Comparison of ENCODE assay signal across 13 cellular contexts in the genomic region with DNA sequence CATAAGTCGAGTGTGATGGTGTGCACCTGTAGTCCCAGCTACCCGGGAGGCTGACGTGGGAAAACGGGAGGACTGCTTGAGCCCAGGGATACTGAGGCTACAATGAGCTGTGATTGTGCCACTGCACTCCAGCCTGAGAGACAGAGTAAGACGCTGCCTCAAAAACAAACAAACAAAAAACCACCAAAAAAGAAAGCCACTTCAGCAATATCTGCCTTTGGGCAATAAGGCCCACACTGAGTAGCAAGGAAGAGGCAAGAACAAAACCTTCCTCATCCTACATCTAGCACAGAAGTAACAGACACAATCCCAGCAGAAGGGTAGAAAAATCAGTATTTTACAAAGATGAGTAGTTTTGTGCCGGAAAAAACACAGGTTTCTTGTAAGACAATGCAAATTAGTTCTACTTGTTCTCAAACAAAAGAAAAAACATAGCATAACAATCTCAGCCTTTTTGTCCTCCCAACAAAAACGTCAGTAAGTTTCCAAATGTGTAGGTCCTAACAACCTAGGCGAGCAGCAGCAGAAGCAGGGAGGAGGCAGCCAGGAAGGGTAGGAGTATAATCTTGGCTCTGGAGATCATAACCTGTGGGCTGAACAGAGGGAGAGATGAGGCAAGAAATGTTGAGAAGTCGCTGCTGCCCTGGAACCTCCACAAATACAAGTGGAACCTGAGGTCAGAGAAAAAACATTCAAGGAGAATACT. TPM values are rescaled to one million over a fixed set of nuclear protein-coding genes. Genes with fewer than 3 reads are reported as not detected.
DNase-seq lines count a peak whose midpoint lies in the region; ATAC-seq, FAIRE-seq and TF ChIP-seq lines count a peak whose summit lies in the region.
"Had no signal": no experiment of that assay in that cellular context is flagged by ENCODE, and none has a peak within 500 bp of the region (broad histone marks: within the 10 kb centered on the region; RNA-seq: fewer than 3 reads in every experiment).

No MANE protein-coding gene starts in this region.

- H3K79me2 ChIP-seq in HepG2 (ENCODE audit: insufficient read depth, low read length) = peaks cover 16% of the 10 kb centered on the region

- peaks cover 63% of the 10 kb centered on the region for H3K4me1 Mint-ChIP-seq in activated naive CD8-positive, alpha-beta T cell treated with anti-CD3 and anti-CD28 coated beads for 36 hours
- H3K4me1 Mint-ChIP-seq in mesothelial cell of epicardium = peaks cover 55% of the 10 kb centered on the region

- no peaks in the 10 kb centered on the region for H3K9me3 Mint-ChIP-seq in activated naive CD8-positive, alpha-beta T cell treated with anti-CD3 and anti-CD28 coated beads for 36 hours
- no peaks in the 10 kb centered on the region for H3K9me3 Mint-ChIP-seq in mesothelial cell of epicardium

- H3K27me3 ChIP-seq in HepG2 (ENCODE audit: control insufficient read depth in 1 of 2, insufficient read depth in 2 of 2, low read length in 2 of 2) = no peaks in the 10 kb centered on the region
- no peaks in the 10 kb centered on the region for H3K27me3 ChIP-seq in right lobe of liver
- no peaks in the 10 kb centered on the region for H3K27me3 ChIP-seq in uterus

- POLR2A ChIA-PET in HepG2 (lab: Yijun Ruan, JAX) = interaction anchor here (0.7 to 4.8 kb wide), 8 partner anchors 10 to 61 kb away, joined by 3 to 172 read pairs (median 5); a partner anchor contains a TSS

- peaks cover 22% of the 10 kb centered on the region for H3K4me1 ChIP-seq in HepG2 (ENCODE audit: insufficient read depth, low read length)
- H3K4me1 ChIP-seq in right lobe of liver = peaks cover 0 to 9% (median 5%) of the 10 kb centered on the region in 4 donors
- H3K4me1 ChIP-seq in uterus = peaks cover 0 to 21% of the 10 kb centered on the region in 2 donors

- TF ChIP-seq EP300 in HepG2 (IDR thresholded peaks at IDR 0.05; ENCODE audit: low read depth in 2 of 2, low read length in 2 of 2) (no peak), HepG2 (CRISPR knock-in tag; IDR thresholded peaks at IDR 0.05; ENCODE audit: borderline replicate concordance) (no peak)

- H3K4me3 Mint-ChIP-seq in activated naive CD8-positive, alpha-beta T cell treated with anti-CD3 and anti-CD28 coated beads for 36 hours = no peak overlapping the region
- H3K4me3 Mint-ChIP-seq in mesothelial cell of epicardium = no peak overlapping the region

- H3K27ac Mint-ChIP-seq in activated naive CD8-positive, alpha-beta T cell treated with anti-CD3 and anti-CD28 coated beads for 36 hours = peak overlapping the region; percentile 6
- H3K27ac Mint-ChIP-seq in mesothelial cell of epicardium = peak overlapping the region; percentile 80

- WGBS in HepG2 (ENCODE audit: low lambda C conversion rate) = 89% methylated on average over 9 of the region's 9 CpGs
- WGBS in right lobe of liver (ENCODE audit: insufficient coverage, low coverage, low lambda C conversion rate, missing lambda C conversion rate) = 64% methylated on average over 9 of the region's 9 CpGs

- H3K27ac ChIP-seq in HepG2 (ENCODE audit: extremely low read length, insufficient read depth, low read length) (no peak overlapping the region), right lobe of liver (no peak overlapping the region), uterus (peak overlapping the region; percentile 36 to 98)

- TF ChIP-seq POLR2A in HepG2 (IDR thresholded peaks at IDR 0.05; ENCODE audit: insufficient read depth in 1 of 2, low read depth in 2 of 2, low read length in 2 of 2) (peak in 1 of 2 experiments; percentile 16; a peak in 1 of 4 replicates), right lobe of liver (IDR thresholded peaks at IDR 0.05) (no peak), uterus (IDR thresholded peaks at IDR 0.05) (no peak)

- no peak overlapping the region for H2AFZ ChIP-seq in HepG2 (ENCODE audit: low read length)

- H3K9me3 ChIP-seq in HepG2 (ENCODE audit: low read length) (no peaks in the 10 kb centered on the region), right lobe of liver (no peaks in the 10 kb centered on the region), uterus (no peaks in the 10 kb centered on the region)

- CTCF ChIA-PET in HepG2 (lab: Yijun Ruan, JAX; ENCODE audit: low intra/inter-chr PET ratio, low total read pairs) = interaction anchor here (0.9 kb wide), 1 partner anchor 129 kb away, joined by 3 read pairs; no protein-coding TSS in a partner anchor

- intact Hi-C loops in HepG2 (cut with micrococcal nuclease; ENCODE audit: unreplicated experiment) (no loop called here), right lobe of liver (cut with DNase I) (no loop called here), uterus (cut with DNase I; ENCODE audit: low total_unique reads) (no loop called here)

- no TSS peak for BruUV-seq in HepG2 (replicated peaks; lab: Mats Ljungman, UMichigan)

- peaks cover 69% of the 10 kb centered on the region for H3K36me3 Mint-ChIP-seq in activated naive CD8-positive, alpha-beta T cell treated with anti-CD3 and anti-CD28 coated beads for 36 hours
- peaks cover 28% of the 10 kb centered on the region for H3K36me3 Mint-ChIP-seq in mesothelial cell of epicardium

- no peak overlapping the region for H3K4me3 ChIP-seq in HepG2 (replicated peaks in 1 of 3; ENCODE audit: insufficient read depth in 1 of 3, low read depth in 2 of 3, low read length in 3 of 3)
- no peak overlapping the region for H3K4me3 ChIP-seq in right lobe of liver
- no peak overlapping the region for H3K4me3 ChIP-seq in uterus

- H3K36me3 ChIP-seq in HepG2 (replicated peaks in 1 of 2; ENCODE audit: control insufficient read depth in 1 of 2, insufficient read depth in 2 of 2, low read length in 2 of 2) = peaks cover 13 to 29% of the 10 kb centered on the region in 2 experiments
- H3K36me3 ChIP-seq in right lobe of liver = peaks cover 0 to 39% (median 22%) of the 10 kb centered on the region in 4 donors
- H3K36me3 ChIP-seq in uterus = no peaks in the 10 kb centered on the region

- FAIRE-seq in HepG2 (lab: Jason Lieb, UNC) = no peak
- FAIRE-seq in GM19239 (lab: Jason Lieb, UNC) = no peak
- no peak for FAIRE-seq in D721Med (lab: Jason Lieb, UNC)

- no peak overlapping the region for H3K4me2 ChIP-seq in HepG2 (ENCODE audit: low read depth, low read length)

- no peak overlapping the region for H3K9ac ChIP-seq in HepG2 (ENCODE audit: insufficient read depth, low read depth, low read length)

- TF ChIP-seq RAD21 in HepG2 (CRISPR knock-in tag; IDR thresholded peaks at IDR 0.05) = no peak

- in situ Hi-C loops in HepG2 (cut with HindIII; ENCODE audit: extremely low pct_ligation_motif_present, low pct_unique_long_range_greater_than_20kb) = no loop called here

- peaks cover 3% of the 10 kb centered on the region for H3K27me3 Mint-ChIP-seq in activated naive CD8-positive, alpha-beta T cell treated with anti-CD3 and anti-CD28 coated beads for 36 hours
- H3K27me3 Mint-ChIP-seq in mesothelial cell of epicardium (ENCODE audit: low read depth) = no peaks in the 10 kb centered on the region

- ATAC-seq in HepG2 (no peak), right lobe of liver (no peak)
- ATAC-seq: Panc1 had no signal

- peaks cover 5% of the 10 kb centered on the region for H4K20me1 ChIP-seq in HepG2 (ENCODE audit: insufficient read depth, low read length)

- DNase-seq in HepG2 (ENCODE audit: low spot score) = no peak
- DNase-seq in right lobe of liver = no peak
- DNase-seq in activated naive CD8-positive, alpha-beta T cell treated with anti-CD3 and anti-CD28 coated beads for 36 hours = no peak
- no peak for DNase-seq in mesothelial cell of epicardium (ENCODE audit: low spot score in 2 of 2, unreplicated experiment in 2 of 2)
- DNase-seq in uterus = no peak
- DNase-seq in GM19239 (ENCODE audit: insufficient read length, low spot score) = no peak
- no peak for DNase-seq in D341Med (ENCODE audit: low spot score)
- no peak for DNase-seq in D721Med (ENCODE audit: insufficient read length, low spot score)
- DNase-seq: central memory CD4-positive, alpha-beta T cell; KBM-7; stimulated activated CD4-positive, alpha-beta T cell treated with anti-CD3 and anti-CD28 coated beads, Interleukin-15, amount 100 ng/mL, for 24 hours; T-helper 9 cell had no signal

- no peak for TF ChIP-seq CTCF in HepG2 (CRISPR knock-in tag; IDR thresholded peaks at IDR 0.05)
- no peak for TF ChIP-seq CTCF in right lobe of liver (IDR thresholded peaks at IDR 0.05)
- no peak for TF ChIP-seq CTCF in mesothelial cell of epicardium (IDR thresholded peaks at IDR 0.05; ENCODE audit: unreplicated experiment)
- TF ChIP-seq CTCF in uterus (IDR thresholded peaks at IDR 0.05) = no peak
- TF ChIP-seq CTCF in D721Med (IDR thresholded peaks at IDR 0.05; ENCODE audit: insufficient read depth, missing control alignments) = no peak

RNA-seq across cellular contexts. Expression of a gene that starts 5.7 kb away (rescaled TPM):
- total RNA-seq in HepG2 (2016; rRNA removed; fragmentation: Illumina TruSeq; extraction: Trizol) = 19.5 and 38.4 TPM in 2 replicates
- total RNA-seq in HepG2 (2016; cell fraction: cytosol; rRNA removed; fragmentation: Illumina TruSeq; extraction: Trizol; ENCODE audit: low read depth) = 5.1 and 5.4 TPM in 2 replicates
- 13.2 and 42.6 TPM in 2 replicates for total RNA-seq in HepG2 (2016; cell fraction: insoluble cytoplasmic fraction; rRNA removed; fragmentation: Illumina TruSeq; extraction: Trizol)
- 19.2 and 21.3 TPM in 2 replicates for total RNA-seq in HepG2 (2016; cell fraction: membrane; rRNA removed; fragmentation: Illumina TruSeq; extraction: Trizol)
- 91.7 and 92.9 TPM in 2 replicates for total RNA-seq in HepG2 (2016; cell fraction: nucleus; rRNA removed; fragmentation: Illumina TruSeq; extraction: Trizol)
- polyA plus RNA-seq in HepG2 (2011; rRNA removed) = 24.2 and 26.3 TPM in 2 replicates
- 7.9 and 8.8 TPM in 2 replicates for polyA plus RNA-seq in HepG2 (2011; cell fraction: cytosol; rRNA removed)
- 65.0 and 73.1 TPM in 2 replicates for polyA plus RNA-seq in HepG2 (2011; cell fraction: nucleus; rRNA removed)
- 21.8 and 27.4 TPM in 2 replicates for polyA plus RNA-seq in HepG2 (2012)
- 1.3 and 1.7 TPM in 2 replicates for polyA plus RNA-seq in HepG2 (2016; cell fraction: cytosol; fragmentation: Illumina TruSeq; extraction: Trizol; ENCODE audit: low read depth)
- polyA plus RNA-seq in HepG2 (2016; cell fraction: insoluble cytoplasmic fraction; fragmentation: Illumina TruSeq; extraction: Trizol; ENCODE audit: low read depth) = 13.5 and 21.2 TPM in 2 replicates
- polyA plus RNA-seq in HepG2 (2016; cell fraction: membrane; fragmentation: Illumina TruSeq; extraction: Trizol; ENCODE audit: low read depth) = 3.0 and 3.3 TPM in 2 replicates
- 51.3 and 58.2 TPM in 2 replicates for polyA plus RNA-seq in HepG2 (2016; cell fraction: nucleus; fragmentation: Illumina TruSeq; extraction: Trizol; ENCODE audit: insufficient read depth, low read depth)
- 75.0 and 146 TPM in 2 replicates for polyA minus RNA-seq in HepG2 (2011; rRNA and poly(A)+ RNA removed; ENCODE audit: low replicate concordance)
- polyA minus RNA-seq in HepG2 (2011; cell fraction: cytosol; rRNA and poly(A)+ RNA removed) = 20.5 and 21.2 TPM in 2 replicates
- polyA minus RNA-seq in HepG2 (2011; cell fraction: nucleus; rRNA and poly(A)+ RNA removed) = 501 and 572 TPM in 2 replicates
- total RNA-seq in right lobe of liver = 10 to 100 TPM; 19.0 to 45.1 (median 32.4) TPM
- 10 to 100 TPM; 80.5 to 84.6 TPM for total RNA-seq in activated naive CD8-positive, alpha-beta T cell treated with anti-CD3 and anti-CD28 coated beads for 36 hours
- 107 to 120 TPM (median 117 TPM) in 3 replicates for total RNA-seq in mesothelial cell of epicardium
- total RNA-seq in uterus = 10 to 100 TPM; 24.1 to 86.0 (median 40.2) TPM

RNA-seq across cellular contexts. Expression of a gene that starts 6.3 kb away (rescaled TPM):
- total RNA-seq in HepG2 (2016; rRNA removed; fragmentation: Illumina TruSeq; extraction: Trizol) (125 and 143 TPM in 2 replicates), right lobe of liver (10 to 100 TPM; 43.3 to 73.9 (median 56.2) TPM), mesothelial cell of epicardium (29.8 to 33.5 TPM (median 30.2 TPM) in 3 replicates), uterus (10 to 100 TPM; 15.1 to 45.5 (median 36.7) TPM)
- total RNA-seq in HepG2 (2016; cell fraction: cytosol; rRNA removed; fragmentation: Illumina TruSeq; extraction: Trizol; ENCODE audit: low read depth) = 32.6 TPM in 2 replicates
- total RNA-seq in HepG2 (2016; cell fraction: insoluble cytoplasmic fraction; rRNA removed; fragmentation: Illumina TruSeq; extraction: Trizol) = 120 and 146 TPM in 2 replicates
- 53.3 and 56.2 TPM in 2 replicates for total RNA-seq in HepG2 (2016; cell fraction: membrane; rRNA removed; fragmentation: Illumina TruSeq; extraction: Trizol)
- total RNA-seq in HepG2 (2016; cell fraction: nucleus; rRNA removed; fragmentation: Illumina TruSeq; extraction: Trizol) = 38.3 and 39.9 TPM in 2 replicates
- polyA plus RNA-seq in HepG2 (2011; rRNA removed) = 120 and 131 TPM in 2 replicates
- polyA plus RNA-seq in HepG2 (2011; cell fraction: cytosol; rRNA removed) = 137 and 149 TPM in 2 replicates
- 25.6 and 35.8 TPM in 2 replicates for polyA plus RNA-seq in HepG2 (2011; cell fraction: nucleus; rRNA removed)
- polyA plus RNA-seq in HepG2 (2012) = 83.8 and 84.0 TPM in 2 replicates
- polyA plus RNA-seq in HepG2 (2016; cell fraction: cytosol; fragmentation: Illumina TruSeq; extraction: Trizol; ENCODE audit: low read depth) = 28.1 and 28.2 TPM in 2 replicates
- 143 and 157 TPM in 2 replicates for polyA plus RNA-seq in HepG2 (2016; cell fraction: insoluble cytoplasmic fraction; fragmentation: Illumina TruSeq; extraction: Trizol; ENCODE audit: low read depth)
- 41.0 and 43.8 TPM in 2 replicates for polyA plus RNA-seq in HepG2 (2016; cell fraction: membrane; fragmentation: Illumina TruSeq; extraction: Trizol; ENCODE audit: low read depth)
- polyA plus RNA-seq in HepG2 (2016; cell fraction: nucleus; fragmentation: Illumina TruSeq; extraction: Trizol; ENCODE audit: insufficient read depth, low read depth) = 60.4 and 64.4 TPM in 2 replicates
- 114 and 157 TPM in 2 replicates for polyA minus RNA-seq in HepG2 (2011; rRNA and poly(A)+ RNA removed; ENCODE audit: low replicate concordance)
- polyA minus RNA-seq in HepG2 (2011; cell fraction: cytosol; rRNA and poly(A)+ RNA removed) = 64.3 and 74.7 TPM in 2 replicates
- 20.7 and 27.8 TPM in 2 replicates for polyA minus RNA-seq in HepG2 (2011; cell fraction: nucleus; rRNA and poly(A)+ RNA removed)
- 100 to 1,000 TPM; 113 to 116 TPM for total RNA-seq in activated naive CD8-positive, alpha-beta T cell treated with anti-CD3 and anti-CD28 coated beads for 36 hours

RNA-seq across cellular contexts. Expression of a gene that starts 15.4 kb away (rescaled TPM):
- 5.4 and 9.2 TPM in 2 replicates for total RNA-seq in HepG2 (2016; rRNA removed; fragmentation: Illumina TruSeq; extraction: Trizol)
- total RNA-seq in HepG2 (2016; cell fraction: cytosol; rRNA removed; fragmentation: Illumina TruSeq; extraction: Trizol; ENCODE audit: low read depth) = 3.2 and 3.8 TPM in 2 replicates
- 4.1 and 8.8 TPM in 2 replicates for total RNA-seq in HepG2 (2016; cell fraction: insoluble cytoplasmic fraction; rRNA removed; fragmentation: Illumina TruSeq; extraction: Trizol)
- 4.9 and 5.1 TPM in 2 replicates for total RNA-seq in HepG2 (2016; cell fraction: membrane; rRNA removed; fragmentation: Illumina TruSeq; extraction: Trizol)
- 15.0 and 18.1 TPM in 2 replicates for total RNA-seq in HepG2 (2016; cell fraction: nucleus; rRNA removed; fragmentation: Illumina TruSeq; extraction: Trizol)
- 23.4 and 23.6 TPM in 2 replicates for polyA plus RNA-seq in HepG2 (2011; rRNA removed)
- polyA plus RNA-seq in HepG2 (2011; cell fraction: cytosol; rRNA removed) = 10.8 and 11.0 TPM in 2 replicates
- 109 and 119 TPM in 2 replicates for polyA plus RNA-seq in HepG2 (2011; cell fraction: nucleus; rRNA removed)
- polyA plus RNA-seq in HepG2 (2012) = 20.0 and 22.9 TPM in 2 replicates
- polyA plus RNA-seq in HepG2 (2016; cell fraction: cytosol; fragmentation: Illumina TruSeq; extraction: Trizol; ENCODE audit: low read depth) = 5.4 and 5.6 TPM in 2 replicates
- 9.1 and 11.5 TPM in 2 replicates for polyA plus RNA-seq in HepG2 (2016; cell fraction: insoluble cytoplasmic fraction; fragmentation: Illumina TruSeq; extraction: Trizol; ENCODE audit: low read depth)
- 6.3 and 6.4 TPM in 2 replicates for polyA plus RNA-seq in HepG2 (2016; cell fraction: membrane; fragmentation: Illumina TruSeq; extraction: Trizol; ENCODE audit: low read depth)
- 79.3 and 83.9 TPM in 2 replicates for polyA plus RNA-seq in HepG2 (2016; cell fraction: nucleus; fragmentation: Illumina TruSeq; extraction: Trizol; ENCODE audit: insufficient read depth, low read depth)
- 1.2 and 8.8 TPM in 2 replicates for polyA minus RNA-seq in HepG2 (2011; rRNA and poly(A)+ RNA removed; ENCODE audit: low replicate concordance)
- 5.5 and 8.2 TPM in 2 replicates for polyA minus RNA-seq in HepG2 (2011; cell fraction: cytosol; rRNA and poly(A)+ RNA removed)
- polyA minus RNA-seq in HepG2 (2011; cell fraction: nucleus; rRNA and poly(A)+ RNA removed) = 26.5 and 34.9 TPM in 2 replicates
- total RNA-seq in right lobe of liver = 1 to 10 TPM; 2.4 to 6.6 (median 4.4) TPM
- 1 to 10 TPM; 8.5 to 8.6 TPM for total RNA-seq in activated naive CD8-positive, alpha-beta T cell treated with anti-CD3 and anti-CD28 coated beads for 36 hours
- 51.0 to 57.0 TPM (median 51.2 TPM) in 3 replicates for total RNA-seq in mesothelial cell of epicardium
- total RNA-seq in uterus = 10 to 100 TPM in 2 of 4 donors, 1 to 10 TPM in 1, not detected in 1; 8.5 to 10.2 (median 10.1) TPM

RNA-seq across cellular contexts. Expression of a gene that starts 35.6 kb away (rescaled TPM):
- total RNA-seq in HepG2 (2016; rRNA removed; fragmentation: Illumina TruSeq; extraction: Trizol) = 9.2 and 12.0 TPM in 2 replicates
- total RNA-seq in HepG2 (2016; cell fraction: cytosol; rRNA removed; fragmentation: Illumina TruSeq; extraction: Trizol; ENCODE audit: low read depth) = 33.8 and 41.8 TPM in 2 replicates
- total RNA-seq in HepG2 (2016; cell fraction: insoluble cytoplasmic fraction; rRNA removed; fragmentation: Illumina TruSeq; extraction: Trizol) = 8.9 and 10.1 TPM in 2 replicates
- total RNA-seq in HepG2 (2016; cell fraction: membrane; rRNA removed; fragmentation: Illumina TruSeq; extraction: Trizol) = 12.4 and 18.6 TPM in 2 replicates
- 12.8 and 13.7 TPM in 2 replicates for total RNA-seq in HepG2 (2016; cell fraction: nucleus; rRNA removed; fragmentation: Illumina TruSeq; extraction: Trizol)
- 26.2 and 30.1 TPM in 2 replicates for polyA plus RNA-seq in HepG2 (2011; rRNA removed)
- polyA plus RNA-seq in HepG2 (2011; cell fraction: cytosol; rRNA removed) = 17.0 and 17.6 TPM in 2 replicates
- polyA plus RNA-seq in HepG2 (2011; cell fraction: nucleus; rRNA removed) = 79.6 and 93.9 TPM in 2 replicates
- 22.0 and 33.4 TPM in 2 replicates for polyA plus RNA-seq in HepG2 (2012)
- 10.0 and 11.2 TPM in 2 replicates for polyA plus RNA-seq in HepG2 (2016; cell fraction: cytosol; fragmentation: Illumina TruSeq; extraction: Trizol; ENCODE audit: low read depth)
- polyA plus RNA-seq in HepG2 (2016; cell fraction: insoluble cytoplasmic fraction; fragmentation: Illumina TruSeq; extraction: Trizol; ENCODE audit: low read depth) = 12.8 and 17.8 TPM in 2 replicates
- polyA plus RNA-seq in HepG2 (2016; cell fraction: membrane; fragmentation: Illumina TruSeq; extraction: Trizol; ENCODE audit: low read depth) = 15.4 and 15.6 TPM in 2 replicates
- polyA plus RNA-seq in HepG2 (2016; cell fraction: nucleus; fragmentation: Illumina TruSeq; extraction: Trizol; ENCODE audit: insufficient read depth, low read depth) = 42.7 and 49.6 TPM in 2 replicates
- polyA minus RNA-seq in HepG2 (2011; rRNA and poly(A)+ RNA removed; ENCODE audit: low replicate concordance) = 24.3 and 32.9 TPM in 2 replicates
- polyA minus RNA-seq in HepG2 (2011; cell fraction: cytosol; rRNA and poly(A)+ RNA removed) = 13.4 and 18.0 TPM in 2 replicates
- 13.8 and 16.6 TPM in 2 replicates for polyA minus RNA-seq in HepG2 (2011; cell fraction: nucleus; rRNA and poly(A)+ RNA removed)
- total RNA-seq in right lobe of liver = 10 to 100 TPM in 4 of 6 experiments, 1 to 10 TPM in 2; 8.2 to 14.1 (median 11.0) TPM
- total RNA-seq in activated naive CD8-positive, alpha-beta T cell treated with anti-CD3 and anti-CD28 coated beads for 36 hours = 10 to 100 TPM; 35.8 to 37.1 TPM
- total RNA-seq in mesothelial cell of epicardium = 12.0 to 15.8 TPM (median 15.0 TPM) in 3 replicates
- total RNA-seq in uterus = 10 to 100 TPM in 1 of 4 donors, 1 to 10 TPM in 3; 5.6 to 22.2 (median 7.7) TPM

RNA-seq across cellular contexts. Expression of a gene that starts 40.1 kb away (rescaled TPM):
- total RNA-seq in HepG2 (2016; rRNA removed; fragmentation: Illumina TruSeq; extraction: Trizol) = 98.9 and 104 TPM in 2 replicates
- 8.1 and 8.9 TPM in 2 replicates for total RNA-seq in HepG2 (2016; cell fraction: cytosol; rRNA removed; fragmentation: Illumina TruSeq; extraction: Trizol; ENCODE audit: low read depth)
- total RNA-seq in HepG2 (2016; cell fraction: insoluble cytoplasmic fraction; rRNA removed; fragmentation: Illumina TruSeq; extraction: Trizol) = 89.2 and 106 TPM in 2 replicates
- total RNA-seq in HepG2 (2016; cell fraction: membrane; rRNA removed; fragmentation: Illumina TruSeq; extraction: Trizol) = 23.0 and 27.5 TPM in 2 replicates
- 61.2 and 71.0 TPM in 2 replicates for total RNA-seq in HepG2 (2016; cell fraction: nucleus; rRNA removed; fragmentation: Illumina TruSeq; extraction: Trizol)
- polyA plus RNA-seq in HepG2 (2011; rRNA removed) = 25.4 and 33.7 TPM in 2 replicates
- polyA plus RNA-seq in HepG2 (2011; cell fraction: cytosol; rRNA removed) = 35.0 and 35.5 TPM in 2 replicates
- 75.1 and 116 TPM in 2 replicates for polyA plus RNA-seq in HepG2 (2011; cell fraction: nucleus; rRNA removed)
- polyA plus RNA-seq in HepG2 (2012) = 50.5 and 61.2 TPM in 2 replicates
- 5.5 and 7.0 TPM in 2 replicates for polyA plus RNA-seq in HepG2 (2016; cell fraction: cytosol; fragmentation: Illumina TruSeq; extraction: Trizol; ENCODE audit: low read depth)
- 87.5 and 108 TPM in 2 replicates for polyA plus RNA-seq in HepG2 (2016; cell fraction: insoluble cytoplasmic fraction; fragmentation: Illumina TruSeq; extraction: Trizol; ENCODE audit: low read depth)
- 13.4 and 16.7 TPM in 2 replicates for polyA plus RNA-seq in HepG2 (2016; cell fraction: membrane; fragmentation: Illumina TruSeq; extraction: Trizol; ENCODE audit: low read depth)
- polyA plus RNA-seq in HepG2 (2016; cell fraction: nucleus; fragmentation: Illumina TruSeq; extraction: Trizol; ENCODE audit: insufficient read depth, low read depth) = 107 and 118 TPM in 2 replicates
- 69.0 and 79.0 TPM in 2 replicates for polyA minus RNA-seq in HepG2 (2011; rRNA and poly(A)+ RNA removed; ENCODE audit: low replicate concordance)
- polyA minus RNA-seq in HepG2 (2011; cell fraction: cytosol; rRNA and poly(A)+ RNA removed) = 37.8 and 41.4 TPM in 2 replicates
- 51.5 and 64.8 TPM in 2 replicates for polyA minus RNA-seq in HepG2 (2011; cell fraction: nucleus; rRNA and poly(A)+ RNA removed)
- 10 to 100 TPM; 23.3 to 35.2 (median 26.8) TPM for total RNA-seq in right lobe of liver
- 100 to 1,000 TPM; 122 TPM for total RNA-seq in activated naive CD8-positive, alpha-beta T cell treated with anti-CD3 and anti-CD28 coated beads for 36 hours
- total RNA-seq in mesothelial cell of epicardium = 71.4 to 73.6 TPM (median 71.5 TPM) in 3 replicates
- total RNA-seq in uterus = 10 to 100 TPM; 17.4 to 48.6 (median 28.9) TPM

Comparison
In these comparisons a context has a peak if more than half of its experiments do, and no peak if none do; other contexts are left out.
1. H3K27ac ChIP-seq: peak in uterus (2 of 2); none in HepG2 (single experiment) and right lobe of liver (0 of 3).